13 cellular contexts compared by ENCODE assay signal in the genomic region with DNA sequence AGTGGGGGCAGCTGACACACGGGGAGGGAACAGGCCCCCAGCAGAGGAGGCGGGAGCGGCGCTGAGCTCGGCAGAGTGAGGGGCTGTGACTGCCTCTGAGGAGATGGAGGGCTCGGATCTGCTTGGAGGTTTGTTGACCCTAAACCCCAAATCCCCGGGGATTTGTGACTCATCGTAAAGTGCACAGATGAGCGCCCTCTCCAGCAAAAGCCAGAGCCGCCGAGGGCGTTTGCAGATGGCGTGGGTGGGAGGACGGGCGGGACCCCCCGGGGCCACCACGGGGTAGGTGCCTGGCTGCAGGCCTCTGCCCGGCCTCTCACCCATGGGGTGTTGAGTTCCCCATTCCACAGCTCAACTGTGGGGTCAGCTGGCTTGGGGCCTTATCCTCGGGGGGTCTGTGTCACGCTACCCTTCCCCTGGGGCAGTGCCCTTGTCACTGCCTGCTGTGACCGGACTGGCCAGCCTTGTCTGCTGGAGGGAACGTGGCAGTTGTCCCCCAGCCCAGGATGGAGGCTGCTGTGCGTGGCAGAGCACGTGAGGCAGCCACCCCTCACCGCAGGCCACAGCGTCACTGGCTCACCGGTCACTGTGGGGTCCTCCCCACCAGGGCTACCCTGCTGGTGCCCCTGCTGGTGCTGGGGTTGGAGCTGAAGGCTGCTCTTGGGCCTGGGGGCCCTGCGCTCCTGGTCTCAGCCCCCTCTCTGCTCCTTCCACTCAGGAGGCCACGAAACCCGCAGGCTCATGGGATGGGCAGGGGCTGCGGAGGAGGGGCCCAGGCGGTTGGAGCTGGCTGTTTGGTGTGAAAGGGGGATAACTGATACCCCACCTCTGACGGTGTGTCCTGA. TPM values are rescaled to one million over a fixed set of nuclear protein-coding genes. Genes with fewer than 3 reads are reported as not detected.
"Had no signal": no experiment of that assay in that cellular context is flagged by ENCODE, and none has a peak within 500 bp of the region (broad histone marks: within the 10 kb centered on the region; RNA-seq: fewer than 3 reads in every experiment).

No MANE protein-coding gene starts in this region.

- H3K27ac Mint-ChIP-seq: activated naive CD4-positive, alpha-beta T cell treated with anti-CD3 and anti-CD28 coated beads for 36 hours; activated T-helper 17 cell treated with anti-CD3 and anti-CD28 coated beads, Interleukin-2, amount 50 U/mL, for 72 hours; endodermal cell; naive thymus-derived CD4-positive, alpha-beta T cell had no signal

- H3K9me3 Mint-ChIP-seq: activated naive CD4-positive, alpha-beta T cell treated with anti-CD3 and anti-CD28 coated beads for 36 hours; activated T-helper 17 cell treated with anti-CD3 and anti-CD28 coated beads, Interleukin-2, amount 50 U/mL, for 72 hours; endodermal cell; naive thymus-derived CD4-positive, alpha-beta T cell had no signal

- H3K27ac ChIP-seq: skin epidermis, tibial artery had no signal

- H3K4me1 ChIP-seq: tibial artery had no signal

- H3K4me1 Mint-ChIP-seq: activated T-helper 17 cell treated with anti-CD3 and anti-CD28 coated beads, Interleukin-2, amount 50 U/mL, for 72 hours; endodermal cell; naive thymus-derived CD4-positive, alpha-beta T cell had no signal

- DNase-seq: activated CD4-positive, alpha-beta T cell treated with anti-CD3 and anti-CD28 coated beads for 1 hour; activated CD4-positive, alpha-beta T cell treated with anti-CD3 and anti-CD28 coated beads, Interleukin-2, amount 50 U/mL, for 4 hours; activated naive CD4-positive, alpha-beta T cell treated with anti-CD3 and anti-CD28 coated beads for 36 hours; endodermal cell; mucosa of descending colon; naive thymus-derived CD4-positive, alpha-beta T cell; stimulated activated CD4-positive, alpha-beta T cell treated with anti-CD3 and anti-CD28 coated beads, Interleukin-4, amount 100 ng/mL, for 24 hours; stimulated activated naive CD4-positive, alpha-beta T cell; T-helper 9 cell; tibial artery had no signal

- H3K9me3 ChIP-seq: mucosa of descending colon, tibial artery had no signal

- H3K27me3 Mint-ChIP-seq: activated T-helper 17 cell treated with anti-CD3 and anti-CD28 coated beads, Interleukin-2, amount 50 U/mL, for 72 hours had no signal

- H3K36me3 Mint-ChIP-seq: naive thymus-derived CD4-positive, alpha-beta T cell had no signal

- ATAC-seq: activated T-helper 17 cell treated with anti-CD3 and anti-CD28 coated beads, Interleukin-2, amount 50 U/mL, for 72 hours; mucosa of descending colon; naive thymus-derived CD4-positive, alpha-beta T cell had no signal

- H3K4me3 ChIP-seq: mucosa of descending colon, skin epidermis, tibial artery had no signal

- H3K4me3 Mint-ChIP-seq: activated naive CD4-positive, alpha-beta T cell treated with anti-CD3 and anti-CD28 coated beads for 36 hours; activated T-helper 17 cell treated with anti-CD3 and anti-CD28 coated beads, Interleukin-2, amount 50 U/mL, for 72 hours; endodermal cell; naive thymus-derived CD4-positive, alpha-beta T cell had no signal

- H3K36me3 ChIP-seq: tibial artery had no signal

RNA-seq across cellular contexts. Expression of a gene that starts 13.3 kb away (rescaled TPM):
- total RNA-seq: bronchial epithelial cell had no signal
- polyA plus RNA-seq: naive thymus-derived CD4-positive, alpha-beta T cell had no signal
